ENCODE assay signal across 1 cellular context in the genomic region with DNA sequence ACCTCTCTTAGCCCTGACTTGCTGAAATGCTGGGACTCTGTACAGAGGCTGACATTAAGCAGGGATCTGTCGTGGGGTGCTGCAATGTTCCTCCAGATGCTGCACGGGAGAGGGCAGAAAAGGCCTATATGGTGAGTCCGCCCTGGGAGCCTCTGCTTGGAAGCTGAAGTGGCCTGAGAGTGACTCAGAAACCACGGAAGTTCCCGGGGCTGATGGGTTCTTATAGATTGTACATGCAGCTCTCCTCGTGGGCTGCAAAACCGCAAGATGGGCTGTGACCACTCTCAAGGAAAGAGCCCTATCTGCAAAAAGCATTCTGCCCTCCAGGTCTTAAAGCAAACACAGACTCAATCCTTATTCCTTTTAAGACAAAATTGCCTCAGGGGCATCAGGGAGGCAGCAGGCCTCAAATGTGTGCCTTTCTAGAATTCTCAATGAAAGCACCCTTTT.
TF ChIP-seq lines count a peak whose summit lies in the region.

No MANE protein-coding gene starts in this region.

TF ChIP-seq in GM12878, 131 proteins besides CTCF, POLR2A, EP300 and RAD21:
- no peak for TF ChIP-seq ESRRA (IDR thresholded peaks at IDR 0.05; ENCODE audit: low read length)
- TF ChIP-seq RUNX3 (IDR thresholded peaks at IDR 0.05; ENCODE audit: low read length), result peak; percentile 75
